In genomic region chr10:127740596-127740995, GRCh38 we compare ENCODE assay signal across 36 cellular contexts. TPM values are rescaled to one million over a fixed set of nuclear protein-coding genes. Genes with fewer than 3 reads are reported as not detected.
DNase-seq lines count a peak whose midpoint lies in the region; ATAC-seq, FAIRE-seq and TF ChIP-seq lines count a peak whose summit lies in the region.
"Had no signal": no experiment of that assay in that cellular context is flagged by ENCODE, and none has a peak within 500 bp of the region (broad histone marks: within the 10 kb centered on the region; RNA-seq: fewer than 3 reads in every experiment).

No MANE protein-coding gene starts in this region.

- H3K23me2 ChIP-seq in H9 (ENCODE audit: insufficient read length, low read depth, low read length, poor library complexity, severe bottlenecking), result peaks cover 18% of the 10 kb centered on the region

- no peak overlapping the region for H4K8ac ChIP-seq in H9 (replicated peaks; ENCODE audit: insufficient read length, low read depth, low read length)
- H4K8ac ChIP-seq in mesendoderm (ENCODE audit: low read depth, low read length), result no peak overlapping the region

- H3K4me3 ChIP-seq in mammary epithelial cell (replicated peaks in 1 of 3; ENCODE audit: insufficient read depth in 1 of 3, low read depth in 2 of 3, low read length in 3 of 3) (no peak overlapping the region), mesendoderm (ENCODE audit: low read length) (no peak overlapping the region)
- H3K4me3 ChIP-seq: esophagus squamous epithelium, heart left ventricle, lung, mucosa of descending colon had no signal

- no peaks in the 10 kb centered on the region for H3K36me3 ChIP-seq in mammary epithelial cell (ENCODE audit: insufficient read depth, low read length)
- no peaks in the 10 kb centered on the region for H3K36me3 ChIP-seq in mesendoderm (ENCODE audit: control insufficient read depth, insufficient read depth, low read length)
- H3K36me3 ChIP-seq: esophagus squamous epithelium, heart left ventricle had no signal

- dilution Hi-C loops in mammary epithelial cell (cut with HindIII; ENCODE audit: low sequenced_read_pairs), result loop anchor here (5.0 kb wide), 1 partner anchor 102 kb away; no protein-coding TSS in a partner anchor

- H3K4me1 ChIP-seq in H9 (ENCODE audit: insufficient read depth, low read length) (peaks cover 3% of the 10 kb centered on the region; the same call in 1 of the 2 replicates), mammary epithelial cell (ENCODE audit: insufficient read depth, low read length) (peaks cover 8% of the 10 kb centered on the region), mesendoderm (ENCODE audit: control insufficient read depth, low read depth, low read length) (no peaks in the 10 kb centered on the region)

- CTCF ChIA-PET in mammary epithelial cell (lab: Charles Lee; ENCODE audit: low non-redundant PET), result no interaction called here
- CTCF ChIA-PET in HEK293T (lab: Yijun Ruan, JAX), result no interaction called here

- H3K18ac ChIP-seq in H9 (ENCODE audit: insufficient read length, low read depth, low read length), result no peak overlapping the region
- H3K18ac ChIP-seq in mesendoderm (ENCODE audit: low read length), result no peak overlapping the region

- no peaks in the 10 kb centered on the region for H4K20me1 ChIP-seq in H9 (ENCODE audit: control insufficient read depth, insufficient read depth, insufficient read length)
- H4K20me1 ChIP-seq in mammary epithelial cell (ENCODE audit: insufficient read depth, low read length), result no peaks in the 10 kb centered on the region

- intact Hi-C loops in mammary epithelial cell (cut with micrococcal nuclease), result no loop called here

- DNase-seq in DMS 273 (lab: John Stamatoyannopoulos, UW; ENCODE audit: unreplicated experiment) (peak; percentile 6), DMS 273 treated with DMSO at 0.1 percent for 48 hours (lab: John Stamatoyannopoulos, UW) (no peak), H9 (peak; percentile 59), mammary epithelial cell (peak; percentile 42), mesendoderm (peak; percentile 80), HEK293T (ENCODE audit: extremely low spot score) (no peak), GM12892 (ENCODE audit: insufficient read length) (no peak)
- DNase-seq: activated CD4-positive, alpha-beta memory T cell treated with anti-CD3 and anti-CD28 coated beads, Interleukin-2, amount 10 ng/mL, durations not matched to agents 7 days and 5 days; activated CD8-positive, alpha-beta memory T cell treated with anti-CD3 and anti-CD28 coated beads, Interleukin-2, amount 50 U/mL, for 4 hours; activated naive CD4-positive, alpha-beta T cell treated with Interleukin-2 at 50 U/mL for 16 hours; C1 segment of cervical spinal cord; COR-L47; EL; esophagus squamous epithelium; foreskin melanocyte; heart left ventricle; mucosa of descending colon; natural killer cell; NCI-H1048; NCI-H2107; NCI-H510A; OCI-M1; stimulated activated CD4-positive, alpha-beta T cell treated with anti-CD3 and anti-CD28 coated beads, Interleukin-15, amount 100 ng/mL, for 24 hours had no signal

- H3K14ac ChIP-seq in H9 (ENCODE audit: insufficient read depth, low read length), result no peak overlapping the region

- H3K9me3 Mint-ChIP-seq in H9, result no peaks in the 10 kb centered on the region
- H3K9me3 Mint-ChIP-seq: activated CD4-positive, alpha-beta memory T cell treated with anti-CD3 and anti-CD28 coated beads, Interleukin-2, amount 10 ng/mL, durations not matched to agents 7 days and 5 days; stimulated activated effector memory CD8-positive, alpha-beta T cell treated with anti-CD3 and anti-CD28 coated beads, Interleukin-12 subunit alpha, Interleukin-12 subunit beta, amount 100 ng/mL, for 72 hours; type B pancreatic cell had no signal

- TF ChIP-seq POLR2A in GM12892 (IDR thresholded peaks at IDR 0.05; ENCODE audit: low read depth, low read length), result no peak

- H3K4me3 Mint-ChIP-seq in H9, result no peak overlapping the region
- H3K4me3 Mint-ChIP-seq: activated CD4-positive, alpha-beta memory T cell treated with anti-CD3 and anti-CD28 coated beads, Interleukin-2, amount 10 ng/mL, durations not matched to agents 7 days and 5 days; dendritic cell treated with granulocyte-macrophage colony-stimulating factor and Interleukin-4, amounts not matched to agents 40 ng/mL and 50 ng/mL, for 4 days; natural killer cell; stimulated activated effector memory CD8-positive, alpha-beta T cell treated with anti-CD3 and anti-CD28 coated beads, Interleukin-12 subunit alpha, Interleukin-12 subunit beta, amount 100 ng/mL, for 72 hours; type B pancreatic cell had no signal

- H3K56ac ChIP-seq in H9 (ENCODE audit: insufficient read length, low read depth, low read length) (no peak overlapping the region), mesendoderm (ENCODE audit: low read length) (no peak overlapping the region)

- TF ChIP-seq CTCF in H9 (conservative IDR thresholded peaks at IDR 0.05) (no peak), mammary epithelial cell (conservative IDR thresholded peaks at IDR 0.05 in 1 of 2, IDR thresholded peaks at IDR 0.05 in 1 of 2; ENCODE audit: extremely low read depth in 1 of 2, insufficient read depth in 1 of 2, low read depth in 1 of 2, low read length in 2 of 2) (no peak)

- no TSS peak for BruUV-seq in mammary epithelial cell (replicated peaks; lab: Mats Ljungman, UMichigan)

- H3K27me3 ChIP-seq in H9 (ENCODE audit: insufficient read depth, low read length) (peaks cover 28% of the 10 kb centered on the region), mammary epithelial cell (ENCODE audit: insufficient read depth, low read length) (peaks cover 3% of the 10 kb centered on the region), mesendoderm (ENCODE audit: insufficient read depth, low read length, poor library complexity) (peaks cover 38% of the 10 kb centered on the region)

- H3K4me1 Mint-ChIP-seq in H9, result peaks cover 9 to 12% of the 10 kb centered on the region in 2 experiments
- H3K4me1 Mint-ChIP-seq: activated CD4-positive, alpha-beta memory T cell treated with anti-CD3 and anti-CD28 coated beads, Interleukin-2, amount 10 ng/mL, durations not matched to agents 7 days and 5 days; IgD-negative memory B cell; natural killer cell; stimulated activated effector memory CD8-positive, alpha-beta T cell treated with anti-CD3 and anti-CD28 coated beads, Interleukin-12 subunit alpha, Interleukin-12 subunit beta, amount 100 ng/mL, for 72 hours had no signal

- H3K27me3 Mint-ChIP-seq in H9 (ENCODE audit: low read depth), result peaks cover 83% of the 10 kb centered on the region

- no peak overlapping the region for H3K23ac ChIP-seq in H9 (ENCODE audit: insufficient read length, low read depth, low read length)
- no peak overlapping the region for H3K23ac ChIP-seq in mesendoderm (ENCODE audit: low read length)

- no peak overlapping the region for H2BK20ac ChIP-seq in H9 (ENCODE audit: low read depth, low read length, poor library complexity, severe bottlenecking)

- H2BK12ac ChIP-seq in H9 (ENCODE audit: insufficient read length, low read depth, low read length), result no peak overlapping the region

- no peak overlapping the region for H2BK120ac ChIP-seq in H9 (ENCODE audit: low read depth, low read length, poor library complexity, severe bottlenecking)
- no peak overlapping the region for H2BK120ac ChIP-seq in mesendoderm (ENCODE audit: low read depth, low read length)

- H2BK15ac ChIP-seq in H9 (ENCODE audit: low read depth, low read length), result no peak overlapping the region
- no peak overlapping the region for H2BK15ac ChIP-seq in mesendoderm (replicated peaks; ENCODE audit: low read depth)

- H2BK5ac ChIP-seq in H9 (ENCODE audit: insufficient read length, low read length) (no peak overlapping the region), mesendoderm (ENCODE audit: low read length) (no peak overlapping the region)

- H4K5ac ChIP-seq in H9 (ENCODE audit: insufficient read length, low read depth, low read length), result no peak overlapping the region
- H4K5ac ChIP-seq in mesendoderm (ENCODE audit: low read length), result no peak overlapping the region

- no peak overlapping the region for H2AFZ ChIP-seq in H9 (ENCODE audit: low read length)
- no peak overlapping the region for H2AFZ ChIP-seq in mammary epithelial cell (ENCODE audit: low read depth, low read length)

- H3K27ac Mint-ChIP-seq in H9, result no peak overlapping the region; a peak in 1 of 7 replicates
- H3K27ac Mint-ChIP-seq: activated CD4-positive, alpha-beta memory T cell treated with anti-CD3 and anti-CD28 coated beads, Interleukin-2, amount 10 ng/mL, durations not matched to agents 7 days and 5 days; dendritic cell treated with granulocyte-macrophage colony-stimulating factor and Interleukin-4, amounts not matched to agents 40 ng/mL and 50 ng/mL, for 4 days; IgD-negative memory B cell; type B pancreatic cell had no signal

- no peak overlapping the region for H2AK5ac ChIP-seq in H9 (ENCODE audit: insufficient read length, low read length)
- H2AK5ac ChIP-seq in mesendoderm (ENCODE audit: low read length), result no peak overlapping the region

- no peak for FAIRE-seq in GM12892 (lab: Jason Lieb, UNC)
- FAIRE-seq: GM12891 had no signal

- H3K79me2 ChIP-seq in H9 (ENCODE audit: insufficient read depth, low read length), result no peaks in the 10 kb centered on the region
- H3K79me2 ChIP-seq in mammary epithelial cell (ENCODE audit: insufficient read depth, low read length), result no peaks in the 10 kb centered on the region
- H3K79me2 ChIP-seq in mesendoderm (ENCODE audit: control insufficient read depth, insufficient read depth, low read length), result no peaks in the 10 kb centered on the region

- no peaks in the 10 kb centered on the region; a peak in 1 of 7 replicates for H3K36me3 Mint-ChIP-seq in H9 (ENCODE audit: insufficient read depth in 1 of 3, low read depth in 3 of 3)
- H3K36me3 Mint-ChIP-seq: IgD-negative memory B cell, natural killer cell, type B pancreatic cell had no signal

- no peak for ATAC-seq in GM18907 (IDR thresholded peaks at IDR 0.05; ENCODE audit: unreplicated experiment)
- ATAC-seq: heart left ventricle; mucosa of descending colon; natural killer cell; Right ventricle myocardium inferior; SK-N-SH treated with all-trans-retinoic acid at 6 μM for 48 hours; stimulated activated effector memory CD8-positive, alpha-beta T cell treated with anti-CD3 and anti-CD28 coated beads, Interleukin-12 subunit alpha, Interleukin-12 subunit beta, amount 100 ng/mL, for 72 hours had no signal

- POLR2A ChIA-PET in HEK293T (lab: Yijun Ruan, JAX), result no interaction called here

- H3K9ac ChIP-seq in H9 (ENCODE audit: extremely low read depth, insufficient read length, low read length) (no peak overlapping the region), mammary epithelial cell (ENCODE audit: insufficient read depth, low read length) (no peak overlapping the region), mesendoderm (ENCODE audit: low read length) (no peak overlapping the region)

- no peak overlapping the region for H3K27ac ChIP-seq in H9 (ENCODE audit: insufficient read length, low read depth, low read length)
- no peak overlapping the region for H3K27ac ChIP-seq in mammary epithelial cell (ENCODE audit: insufficient read depth, low read depth, low read length)
- H3K27ac ChIP-seq in mesendoderm (ENCODE audit: low read depth, low read length), result no peak overlapping the region
- H3K27ac ChIP-seq: 22Rv1, esophagus squamous epithelium, heart left ventricle had no signal

- H3K79me1 ChIP-seq in H9 (ENCODE audit: insufficient read depth, low read depth, low read length, poor library complexity, severe bottlenecking) (no peaks in the 10 kb centered on the region), mesendoderm (ENCODE audit: low read length) (no peaks in the 10 kb centered on the region)

- no peak overlapping the region for H4K91ac ChIP-seq in H9 (ENCODE audit: insufficient read length, low read depth, low read length)

- WGBS in H9 (ENCODE audit: extremely low coverage, insufficient read length, low lambda C conversion rate), result no CpG with 5 or more reads among the region's 5 CpGs
- 21% methylated on average over 4 of the region's 5 CpGs for WGBS in mammary epithelial cell (ENCODE audit: low coverage, missing lambda C conversion rate)
- no CpG with 5 or more reads among the region's 5 CpGs for WGBS in mesendoderm (ENCODE audit: extremely low coverage, insufficient coverage, low lambda C conversion rate)

- in situ Hi-C loops in mammary epithelial cell (cut with MboI; ENCODE audit: low sequenced_read_pairs in 2 of 2), result no loop called here

- no peak overlapping the region for H3T11ph ChIP-seq in H9 (ENCODE audit: low read length)

- H3K9me3 ChIP-seq in H9 (ENCODE audit: control insufficient read depth, low read depth, low read length) (no peaks in the 10 kb centered on the region), mammary epithelial cell (replicated peaks; ENCODE audit: insufficient read depth, low read length) (peaks cover 4% of the 10 kb centered on the region)
- H3K9me3 ChIP-seq: esophagus squamous epithelium, heart left ventricle, mucosa of descending colon had no signal

- H3K4ac ChIP-seq in H9 (ENCODE audit: low read depth, low read length) (no peak overlapping the region), mesendoderm (ENCODE audit: low read depth, low read length) (no peak overlapping the region)

- no peak overlapping the region for H3K4me2 ChIP-seq in H9 (ENCODE audit: insufficient read depth, insufficient read length, low read length)
- no peak overlapping the region for H3K4me2 ChIP-seq in mammary epithelial cell (ENCODE audit: insufficient read depth, low read depth, low read length)
- no peak overlapping the region for H3K4me2 ChIP-seq in mesendoderm (ENCODE audit: low read length)

RNA-seq across cellular contexts. Expression of gene FOXI2, which starts 3.6 kb away (rescaled TPM):
- 0.29 and 0.42 TPM in 2 replicates for total RNA-seq in H9 (2021)
- total RNA-seq in mammary epithelial cell, result not detected
- not detected for polyA plus RNA-seq in mammary epithelial cell
- polyA minus RNA-seq in mammary epithelial cell, result not detected
- 0.17 TPM for polyA plus RNA-seq in mesendoderm (2013, experiment 1 of 2)
- polyA plus RNA-seq in mesendoderm (2013, experiment 2 of 2), result 0.14 TPM
- polyA plus RNA-seq in GM12892 (2012; ENCODE audit: missing spikeins), result not detected
- total RNA-seq: activated CD4-positive, alpha-beta memory T cell treated with anti-CD3 and anti-CD28 coated beads, Interleukin-2, amount 10 ng/mL, durations not matched to agents 7 days and 5 days; natural killer cell; omental fat pad; pulmonary artery endothelial cell; Right ventricle myocardium inferior; T-helper 2 cell treated with Interferon-gamma antibody and Interleukin-4, amounts not matched to agents 100 ng/mL and 5 ng/mL, for 36 hours had no signal
- polyA plus RNA-seq: IgD-negative memory B cell had no signal

Comparison
In these comparisons a context has a peak if more than half of its experiments do, and no peak if none do; other contexts are left out.
1. DNase-seq: peak in DMS 273 (single experiment), H9 (single experiment), mammary epithelial cell (single experiment) and mesendoderm (single experiment); none in DMS 273 treated with DMSO at 0.1 percent for 48 hours (single experiment), HEK293T (single experiment) and GM12892 (single experiment).